ENCODE assay signal across 18 cellular contexts in genomic region chr16:84537431-84538151, GRCh38. TPM values are rescaled to one million over a fixed set of nuclear protein-coding genes. Genes with fewer than 3 reads are reported as not detected.
DNase-seq lines count a peak whose midpoint lies in the region; ATAC-seq, FAIRE-seq and TF ChIP-seq lines count a peak whose summit lies in the region.
"Had no signal": no experiment of that assay in that cellular context is flagged by ENCODE, and none has a peak within 500 bp of the region (broad histone marks: within the 10 kb centered on the region; RNA-seq: fewer than 3 reads in every experiment).

No MANE protein-coding gene starts in this region.

- TF ChIP-seq CTCF in astrocyte (IDR thresholded peaks at IDR 0.05; ENCODE audit: insufficient read depth, low read depth, low read length) (no peak), upper lobe of right lung (IDR thresholded peaks at IDR 0.05) (no peak), coronary artery (IDR thresholded peaks at IDR 0.05) (no peak)

- H3K4me3 ChIP-seq in astrocyte (ENCODE audit: insufficient read depth, low read depth, low read length) (no peak overlapping the region), mesodermal cell (ENCODE audit: extremely low read depth, insufficient read depth, low read length, poor library complexity, severe bottlenecking) (no peak overlapping the region), upper lobe of right lung (no peak overlapping the region), coronary artery (no peak overlapping the region)
- H3K4me3 ChIP-seq: prostate gland, SK-N-MC had no signal

- no peak overlapping the region for H3K27ac ChIP-seq in astrocyte (ENCODE audit: low read depth, low read length)
- peak overlapping the region; percentile 63 for H3K27ac ChIP-seq in mesodermal cell (ENCODE audit: low read depth, low read length, severe bottlenecking)
- peak overlapping the region; percentile 36 for H3K27ac ChIP-seq in upper lobe of right lung
- no peak overlapping the region for H3K27ac ChIP-seq in coronary artery
- H3K27ac ChIP-seq: prostate gland, SK-N-MC had no signal

- H3K79me2 ChIP-seq in astrocyte (ENCODE audit: insufficient read depth, low read length) = no peaks in the 10 kb centered on the region

- no peaks in the 10 kb centered on the region for H3K36me3 ChIP-seq in astrocyte (ENCODE audit: insufficient read depth, low read length)
- no peaks in the 10 kb centered on the region for H3K36me3 ChIP-seq in mesodermal cell (ENCODE audit: control insufficient read depth, insufficient read depth, low read length)
- H3K36me3 ChIP-seq in upper lobe of right lung = no peaks in the 10 kb centered on the region
- H3K36me3 ChIP-seq: prostate gland had no signal

- H3K9me3 Mint-ChIP-seq in astrocyte (ENCODE audit: unreplicated experiment) = no peaks in the 10 kb centered on the region
- H3K9me3 Mint-ChIP-seq: CD4-positive, CD25-positive, alpha-beta regulatory T cell had no signal

- no peak for FAIRE-seq in astrocyte (lab: Jason Lieb, UNC)
- FAIRE-seq: endometrium had no signal

- no peak overlapping the region for H3K4me3 Mint-ChIP-seq in astrocyte (ENCODE audit: unreplicated experiment)

- H3K27ac Mint-ChIP-seq in astrocyte (ENCODE audit: unreplicated experiment) = no peak overlapping the region
- H3K27ac Mint-ChIP-seq: CD4-positive, CD25-positive, alpha-beta regulatory T cell had no signal

- ATAC-seq in left ventricle myocardium superior (peak; percentile 12), upper lobe of right lung (peak; percentile 31), GM18867 (IDR thresholded peaks at IDR 0.05; ENCODE audit: unreplicated experiment) (no peak)

- no peaks in the 10 kb centered on the region for H3K27me3 Mint-ChIP-seq in astrocyte (ENCODE audit: low read depth, unreplicated experiment)

- peaks cover 32% of the 10 kb centered on the region for H3K4me1 ChIP-seq in astrocyte (ENCODE audit: insufficient read depth, low read length)
- H3K4me1 ChIP-seq in mesodermal cell (ENCODE audit: control insufficient read depth, insufficient read depth, low read length, poor library complexity, severe bottlenecking) = peaks cover 28% of the 10 kb centered on the region
- H3K4me1 ChIP-seq in upper lobe of right lung = peaks cover 12% of the 10 kb centered on the region

- peaks cover 13% of the 10 kb centered on the region for H3K4me1 Mint-ChIP-seq in astrocyte (ENCODE audit: low read depth, unreplicated experiment)

- H3K36me3 Mint-ChIP-seq in astrocyte (ENCODE audit: low read depth, unreplicated experiment) = peaks cover 2% of the 10 kb centered on the region
- H3K36me3 Mint-ChIP-seq: CD4-positive, CD25-positive, alpha-beta regulatory T cell had no signal

- no peak for DNase-seq in left ventricle myocardium superior
- DNase-seq in cardiac septum (ENCODE audit: low spot score) = no peak
- no peak for DNase-seq in astrocyte (ENCODE audit: low read depth)
- no peak for DNase-seq in upper lobe of right lung
- no peak for DNase-seq in coronary artery (ENCODE audit: low spot score)
- DNase-seq in NCI-H2029 (lab: John Stamatoyannopoulos, UW) = no peak
- DNase-seq: activated CD4-positive, alpha-beta T cell treated with anti-CD3 and anti-CD28 coated beads for 48 hours; activated CD8-positive, alpha-beta memory T cell treated with anti-CD3 and anti-CD28 coated beads, Interleukin-2, amount 50 U/mL, for 4 hours; activated naive CD4-positive, alpha-beta T cell; EL; NCI-H510A; stimulated activated naive CD4-positive, alpha-beta T cell had no signal

- 67 to 72% methylated on average over 5 to 10 of the region's 12 CpGs for WGBS in mesodermal cell (ENCODE audit: insufficient coverage in 2 of 2), 2 experiments

- no peaks in the 10 kb centered on the region for H3K9me3 ChIP-seq in astrocyte (ENCODE audit: insufficient read depth, low read depth, low read length)
- H3K9me3 ChIP-seq in mesodermal cell (ENCODE audit: control insufficient read depth, low read length) = no peaks in the 10 kb centered on the region
- no peaks in the 10 kb centered on the region for H3K9me3 ChIP-seq in upper lobe of right lung
- H3K9me3 ChIP-seq: prostate gland had no signal

- H2AFZ ChIP-seq in astrocyte (ENCODE audit: low read depth, low read length) = no peak overlapping the region

- no peak overlapping the region for H3K9ac ChIP-seq in astrocyte (ENCODE audit: low read length)

- intact Hi-C loops in left ventricle myocardium superior (cut with micrococcal nuclease) (no loop called here), cardiac septum (cut with DNase I) (no loop called here), upper lobe of right lung (cut with DNase I) (no loop called here)

- H4K20me1 ChIP-seq in astrocyte (ENCODE audit: insufficient read depth, low read length) = no peaks in the 10 kb centered on the region

- peak overlapping the region; percentile 21 for H3K4me2 ChIP-seq in astrocyte (ENCODE audit: low read length)

- peaks cover 4% of the 10 kb centered on the region for H3K27me3 ChIP-seq in astrocyte (ENCODE audit: insufficient read depth, low read length)
- no peaks in the 10 kb centered on the region for H3K27me3 ChIP-seq in upper lobe of right lung

RNA-seq across cellular contexts. Expression of gene MEAK7, which starts 33.1 kb away (rescaled TPM):
- total RNA-seq in left ventricle myocardium superior (4.4 TPM), cardiac septum (8.5 TPM), astrocyte (36.1 and 41.3 TPM in 2 replicates), upper lobe of right lung (10.8 TPM)
- polyA plus RNA-seq in mesodermal cell (2013, experiment 1 of 2) = 19.5 TPM
- 13.0 TPM for polyA plus RNA-seq in mesodermal cell (2013, experiment 2 of 2)

Comparison
In these comparisons a context has a peak if more than half of its experiments do, and no peak if none do; other contexts are left out.
1. H3K27ac ChIP-seq: peak in mesodermal cell (single experiment) and upper lobe of right lung (single experiment); none in astrocyte (single experiment) and coronary artery (0 of 2).